16 cellular contexts compared by ENCODE assay signal in the genomic region with DNA sequence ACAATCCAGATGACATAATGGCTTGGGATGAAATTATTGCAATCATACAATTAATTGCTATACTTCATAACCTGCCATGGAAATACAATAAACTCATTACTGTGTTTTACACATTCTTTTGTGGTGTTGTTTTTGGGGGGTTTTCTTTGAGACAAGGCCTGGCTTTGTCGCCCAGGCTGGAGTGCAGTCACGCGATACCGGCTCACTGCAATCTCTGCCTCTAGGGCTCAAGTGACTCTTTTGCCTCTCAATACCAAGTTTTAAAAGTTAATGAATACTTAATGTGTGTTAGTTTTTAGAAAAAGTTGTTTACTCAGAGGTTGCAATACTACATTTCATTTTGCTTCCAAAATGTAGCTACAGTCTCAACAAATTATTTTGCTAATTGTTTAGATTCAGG.
A peak's percentile ranks its signal among the peaks of the same experiment; 100 is the strongest.
DNase-seq lines count a peak whose midpoint lies in the region; ATAC-seq and TF ChIP-seq lines count a peak whose summit lies in the region.
"Had no signal": no experiment of that assay in that cellular context is flagged by ENCODE, and none has a peak within 500 bp of the region (broad histone marks: within the 10 kb centered on the region; RNA-seq: fewer than 3 reads in every experiment).

No MANE protein-coding gene starts in this region.

- H3K9ac ChIP-seq in mammary epithelial cell (ENCODE audit: insufficient read depth, low read length) (no peak overlapping the region), neural progenitor cell (no peak overlapping the region), endodermal cell (ENCODE audit: extremely low read depth, low read length, poor library complexity, severe bottlenecking) (no peak overlapping the region)
- H3K9ac ChIP-seq: GM23248 had no signal

- dilution Hi-C loops in mammary epithelial cell (cut with HindIII; ENCODE audit: low sequenced_read_pairs) = no loop called here

- H3K4me1 Mint-ChIP-seq in neural progenitor cell = no peaks in the 10 kb centered on the region
- no peaks in the 10 kb centered on the region for H3K4me1 Mint-ChIP-seq in endodermal cell
- H3K4me1 Mint-ChIP-seq: CD14-positive monocyte had no signal

- peaks cover 2% of the 10 kb centered on the region for H3K27me3 Mint-ChIP-seq in neural progenitor cell (ENCODE audit: insufficient read depth, low read depth)
- H3K27me3 Mint-ChIP-seq in endodermal cell (ENCODE audit: insufficient read depth) = no peaks in the 10 kb centered on the region

- peak overlapping the region; percentile 29 for H3K4me2 ChIP-seq in mammary epithelial cell (ENCODE audit: insufficient read depth, low read depth, low read length)
- no peak overlapping the region for H3K4me2 ChIP-seq in neural progenitor cell

- no TSS peak for BruUV-seq in mammary epithelial cell (replicated peaks; lab: Mats Ljungman, UMichigan)

- H3K36me3 ChIP-seq in mammary epithelial cell (ENCODE audit: insufficient read depth, low read length) = no peaks in the 10 kb centered on the region
- no peaks in the 10 kb centered on the region for H3K36me3 ChIP-seq in breast epithelium
- H3K36me3 ChIP-seq in neural progenitor cell = no peaks in the 10 kb centered on the region
- no peaks in the 10 kb centered on the region for H3K36me3 ChIP-seq in endodermal cell (ENCODE audit: control insufficient read depth, insufficient read depth, low read length)

- peaks cover 4% of the 10 kb centered on the region for H3K9me3 ChIP-seq in mammary epithelial cell (replicated peaks; ENCODE audit: insufficient read depth, low read length)
- H3K9me3 ChIP-seq in breast epithelium = no peaks in the 10 kb centered on the region
- no peaks in the 10 kb centered on the region for H3K9me3 ChIP-seq in neural progenitor cell (ENCODE audit: low read depth)
- H3K9me3 ChIP-seq in endodermal cell (ENCODE audit: control insufficient read depth, low read length) = no peaks in the 10 kb centered on the region

- H2AFZ ChIP-seq in mammary epithelial cell (ENCODE audit: low read depth, low read length) (peak overlapping the region; percentile 68), neural progenitor cell (replicated peaks) (peak overlapping the region; percentile 30)
- H2AFZ ChIP-seq: GM23248 had no signal

- in situ Hi-C loops in mammary epithelial cell (cut with MboI; ENCODE audit: low sequenced_read_pairs in 2 of 2) = no loop called here

- 37% methylated on average over 4 of the region's 4 CpGs for WGBS in mammary epithelial cell (ENCODE audit: low coverage, missing lambda C conversion rate)
- WGBS in endodermal cell (ENCODE audit: insufficient coverage in 1 of 2, insufficient read length in 1 of 2), 2 experiments = 83% methylated on average over 4 of the region's 4 CpGs; no CpG with 5 or more reads in 1 of the 2 experiments

- ATAC-seq in GM19351 (IDR thresholded peaks at IDR 0.05; ENCODE audit: unreplicated experiment) (no peak), HG02763 (IDR thresholded peaks at IDR 0.05; ENCODE audit: unreplicated experiment) (no peak)
- ATAC-seq: CD8-positive, alpha-beta T cell; HepG2 had no signal

- H3K36me3 Mint-ChIP-seq in neural progenitor cell (no peaks in the 10 kb centered on the region), endodermal cell (ENCODE audit: low read depth) (no peaks in the 10 kb centered on the region)
- H3K36me3 Mint-ChIP-seq: CD14-positive monocyte; CD8-positive, alpha-beta T cell had no signal

- H3K79me2 ChIP-seq in mammary epithelial cell (ENCODE audit: insufficient read depth, low read length) = no peaks in the 10 kb centered on the region
- no peaks in the 10 kb centered on the region for H3K79me2 ChIP-seq in neural progenitor cell (ENCODE audit: low read depth)

- H3K27ac Mint-ChIP-seq in neural progenitor cell (no peak overlapping the region), endodermal cell (no peak overlapping the region)
- H3K27ac Mint-ChIP-seq: CD14-positive monocyte; CD8-positive, alpha-beta T cell had no signal

- H3K27ac ChIP-seq in mammary epithelial cell (ENCODE audit: insufficient read depth, low read depth, low read length) = peak overlapping the region; percentile 18
- no peak overlapping the region for H3K27ac ChIP-seq in breast epithelium
- H3K27ac ChIP-seq in neural progenitor cell = no peak overlapping the region
- no peak overlapping the region for H3K27ac ChIP-seq in endodermal cell (ENCODE audit: low read depth, low read length)
- H3K27ac ChIP-seq: 22Rv1, GM23248 had no signal

- no peak for TF ChIP-seq POLR2A in breast epithelium (IDR thresholded peaks at IDR 0.05)

- CTCF ChIA-PET in mammary epithelial cell (lab: Charles Lee; ENCODE audit: low non-redundant PET) = no interaction called here

- DNase-seq in mammary epithelial cell = no peak
- DNase-seq in breast epithelium (ENCODE audit: low spot score in 2 of 2) = no peak
- peak; percentile 6 for DNase-seq in kidney tubule cell (ENCODE audit: low spot score)
- peak; percentile 14 for DNase-seq in neural progenitor cell (ENCODE audit: low spot score)
- no peak for DNase-seq in endodermal cell
- DNase-seq: CD8-positive, alpha-beta T cell; COR-L47; DND-41; GDM1; GM23248; H7 had no signal

- H4K20me1 ChIP-seq in mammary epithelial cell (ENCODE audit: insufficient read depth, low read length) = no peaks in the 10 kb centered on the region
- H4K20me1 ChIP-seq in neural progenitor cell (ENCODE audit: low read depth) = no peaks in the 10 kb centered on the region

- H3K4me3 ChIP-seq in mammary epithelial cell (replicated peaks in 1 of 3; ENCODE audit: insufficient read depth in 1 of 3, low read depth in 2 of 3, low read length in 3 of 3) (no peak overlapping the region), breast epithelium (no peak overlapping the region), neural progenitor cell (no peak overlapping the region), endodermal cell (ENCODE audit: low read length) (no peak overlapping the region)
- H3K4me3 ChIP-seq: GM23248 had no signal

- no peaks in the 10 kb centered on the region for H3F3A ChIP-seq in neural progenitor cell (ENCODE audit: low read depth)

- H3K27me3 ChIP-seq in mammary epithelial cell (ENCODE audit: insufficient read depth, low read length) (no peaks in the 10 kb centered on the region), breast epithelium (no peaks in the 10 kb centered on the region), neural progenitor cell (no peaks in the 10 kb centered on the region), endodermal cell (ENCODE audit: control insufficient read depth, insufficient read depth, low read length, poor library complexity, severe bottlenecking) (no peaks in the 10 kb centered on the region)

- intact Hi-C loops in mammary epithelial cell (cut with micrococcal nuclease) = no loop called here
- intact Hi-C loops in breast epithelium (cut with DNase I; ENCODE audit: low total_unique reads) = no loop called here

- no peak overlapping the region for H3K4me3 Mint-ChIP-seq in neural progenitor cell
- no peak overlapping the region for H3K4me3 Mint-ChIP-seq in endodermal cell
- H3K4me3 Mint-ChIP-seq: CD14-positive monocyte; CD8-positive, alpha-beta T cell had no signal

- H3K9me3 Mint-ChIP-seq in neural progenitor cell (no peaks in the 10 kb centered on the region), endodermal cell (peaks cover 3% of the 10 kb centered on the region)
- H3K9me3 Mint-ChIP-seq: CD8-positive, alpha-beta T cell had no signal

- H3K4me1 ChIP-seq in mammary epithelial cell (ENCODE audit: insufficient read depth, low read length) (no peaks in the 10 kb centered on the region), breast epithelium (no peaks in the 10 kb centered on the region), neural progenitor cell (no peaks in the 10 kb centered on the region), endodermal cell (ENCODE audit: control insufficient read depth, insufficient read depth, low read length) (no peaks in the 10 kb centered on the region)

- TF ChIP-seq CTCF in mammary epithelial cell (conservative IDR thresholded peaks at IDR 0.05 in 1 of 2, IDR thresholded peaks at IDR 0.05 in 1 of 2; ENCODE audit: extremely low read depth in 1 of 2, insufficient read depth in 1 of 2, low read depth in 1 of 2, low read length in 2 of 2) = no peak
- no peak for TF ChIP-seq CTCF in breast epithelium (IDR thresholded peaks at IDR 0.05)
- TF ChIP-seq CTCF in neural progenitor cell (IDR thresholded peaks at IDR 0.05) = no peak
- TF ChIP-seq CTCF in endodermal cell (conservative IDR thresholded peaks at IDR 0.05) = no peak

Comparison
In these comparisons a context has a peak if more than half of its experiments do, and no peak if none do; other contexts are left out.
1. DNase-seq: peak in kidney tubule cell (single experiment) and neural progenitor cell (single experiment); none in mammary epithelial cell (single experiment), breast epithelium (0 of 2) and endodermal cell (single experiment).